Comparison of ENCODE assay signal across 1 cellular context in genomic region chr11:41947392-41947791, GRCh38.
TF ChIP-seq lines count a peak whose summit lies in the region.

No MANE protein-coding gene starts in this region.

TF ChIP-seq in GM23338, 12 proteins besides CTCF, POLR2A, EP300 and RAD21 (continued from another document):
- TF ChIP-seq REST (IDR thresholded peaks at IDR 0.05; ENCODE audit: unreplicated experiment) (no peak), POLR2AphosphoS5 (IDR thresholded peaks at IDR 0.05; ENCODE audit: low read depth) (no peak), EZH2 (IDR thresholded peaks at IDR 0.05; ENCODE audit: low read depth, unreplicated experiment) (no peak), ETS1 (IDR thresholded peaks at IDR 0.05) (no peak), ZNF331 (CRISPR knock-in tag; IDR thresholded peaks at IDR 0.05; ENCODE audit: low read depth) (no peak), NANOG (IDR thresholded peaks at IDR 0.05; ENCODE audit: borderline replicate concordance) (no peak)
